ENCODE assay signal across 1 cellular context in genomic region chr7:92747041-92747835, GRCh38.
TF ChIP-seq lines count a peak whose summit lies in the region.

No MANE protein-coding gene starts in this region.

TF ChIP-seq in GM12878, 131 proteins besides CTCF, POLR2A, EP300 and RAD21 (continued from another document):
- TF ChIP-seq, protein P1, sequence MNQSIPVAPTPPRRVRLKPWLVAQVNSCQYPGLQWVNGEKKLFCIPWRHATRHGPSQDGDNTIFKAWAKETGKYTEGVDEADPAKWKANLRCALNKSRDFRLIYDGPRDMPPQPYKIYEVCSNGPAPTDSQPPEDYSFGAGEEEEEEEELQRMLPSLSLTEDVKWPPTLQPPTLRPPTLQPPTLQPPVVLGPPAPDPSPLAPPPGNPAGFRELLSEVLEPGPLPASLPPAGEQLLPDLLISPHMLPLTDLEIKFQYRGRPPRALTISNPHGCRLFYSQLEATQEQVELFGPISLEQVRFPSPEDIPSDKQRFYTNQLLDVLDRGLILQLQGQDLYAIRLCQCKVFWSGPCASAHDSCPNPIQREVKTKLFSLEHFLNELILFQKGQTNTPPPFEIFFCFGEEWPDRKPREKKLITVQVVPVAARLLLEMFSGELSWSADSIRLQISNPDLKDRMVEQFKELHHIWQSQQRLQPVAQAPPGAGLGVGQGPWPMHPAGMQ (IDR thresholded peaks at IDR 0.05; ENCODE audit: borderline replicate concordance): no peak
- TF ChIP-seq PRDM15 (CRISPR knock-in tag; IDR thresholded peaks at IDR 0.05) (no peak), TBL1XR1 (IDR thresholded peaks at IDR 0.05; ENCODE audit: low read depth, low read length) (no peak), BACH1 (IDR thresholded peaks at IDR 0.05; ENCODE audit: borderline replicate concordance) (no peak), NR2C1 (IDR thresholded peaks at IDR 0.05) (no peak), CREM (IDR thresholded peaks at IDR 0.05; ENCODE audit: low read depth) (no peak), MYB (IDR thresholded peaks at IDR 0.05; ENCODE audit: borderline replicate concordance, low read depth, low read length) (no peak), TCF12 (IDR thresholded peaks at IDR 0.05; ENCODE audit: low read depth, low read length) (no peak), YY1 (IDR thresholded peaks at IDR 0.05; ENCODE audit: low read depth, low read length) (no peak), EGR1 (IDR thresholded peaks at IDR 0.05; ENCODE audit: borderline replicate concordance in 1 of 2, low read depth in 2 of 2, low read length in 2 of 2) (no peak)
- TF ChIP-seq, protein P2, sequence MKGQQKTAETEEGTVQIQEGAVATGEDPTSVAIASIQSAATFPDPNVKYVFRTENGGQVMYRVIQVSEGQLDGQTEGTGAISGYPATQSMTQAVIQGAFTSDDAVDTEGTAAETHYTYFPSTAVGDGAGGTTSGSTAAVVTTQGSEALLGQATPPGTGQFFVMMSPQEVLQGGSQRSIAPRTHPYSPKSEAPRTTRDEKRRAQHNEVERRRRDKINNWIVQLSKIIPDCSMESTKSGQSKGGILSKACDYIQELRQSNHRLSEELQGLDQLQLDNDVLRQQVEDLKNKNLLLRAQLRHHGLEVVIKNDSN (IDR thresholded peaks at IDR 0.05; ENCODE audit: borderline replicate concordance, extremely low read length, insufficient read depth, low read depth, low read length): no peak
